ENCODE assay signal across 15 cellular contexts in genomic region chr19:39211731-39212376, GRCh38. TPM values are rescaled to one million over a fixed set of nuclear protein-coding genes. Genes with fewer than 3 reads are reported as not detected.
"Had no signal": no experiment of that assay in that cellular context is flagged by ENCODE, and none has a peak within 500 bp of the region (broad histone marks: within the 10 kb centered on the region; RNA-seq: fewer than 3 reads in every experiment).

No MANE protein-coding gene starts in this region.

- H2AFZ ChIP-seq: neural progenitor cell, parathyroid adenoma had no signal

- H3K4me1 ChIP-seq: neural progenitor cell, parathyroid adenoma, stomach had no signal

- H3K9ac ChIP-seq: neural progenitor cell, parathyroid adenoma had no signal

- H3K4me2 ChIP-seq: neural progenitor cell had no signal

- H3K27me3 ChIP-seq: neural progenitor cell had no signal

- H3K79me2 ChIP-seq: parathyroid adenoma had no signal

- H3K27ac ChIP-seq: coronary artery, neural progenitor cell, parathyroid adenoma, stomach, thoracic aorta had no signal

- H3K4me3 ChIP-seq: coronary artery, neural progenitor cell, stomach, thoracic aorta had no signal

- DNase-seq: activated gamma-delta T cell, retina had no signal

- H3K36me3 ChIP-seq: neural progenitor cell, stomach, thoracic aorta had no signal

RNA-seq across cellular contexts. Expression of gene SYCN, which starts 7.8 kb away (rescaled TPM):
- total RNA-seq: fibroblast of lung; kidney epithelial cell; liver; mesenteric fat pad; skeletal muscle tissue; stomach; T-helper 2 cell treated with Interferon-gamma antibody and Interleukin-4, amounts not matched to agents 100 ng/mL and 5 ng/mL, for 36 hours; thoracic aorta; urinary bladder had no signal
- polyA plus RNA-seq: fibroblast of lung, liver, urinary bladder had no signal

RNA-seq across cellular contexts. Expression of gene NCCRP1, which starts 15.1 kb away (rescaled TPM):
- total RNA-seq: fibroblast of lung; liver; mesenteric fat pad; skeletal muscle tissue; stomach; T-helper 2 cell treated with Interferon-gamma antibody and Interleukin-4, amounts not matched to agents 100 ng/mL and 5 ng/mL, for 36 hours had no signal
- polyA plus RNA-seq: fibroblast of lung, liver had no signal

RNA-seq across cellular contexts. Expression of gene IFNL3, which starts 33.0 kb away (rescaled TPM):
- total RNA-seq: fibroblast of lung; kidney epithelial cell; liver; mesenteric fat pad; skeletal muscle tissue; stomach; T-helper 2 cell treated with Interferon-gamma antibody and Interleukin-4, amounts not matched to agents 100 ng/mL and 5 ng/mL, for 36 hours; thoracic aorta; urinary bladder had no signal
- polyA plus RNA-seq: adipose tissue, fibroblast of lung, liver, stomach, urinary bladder had no signal

RNA-seq across cellular contexts. Expression of gene IFNL4, which starts 36.8 kb away (rescaled TPM):
- total RNA-seq: fibroblast of lung; kidney epithelial cell; liver; mesenteric fat pad; skeletal muscle tissue; stomach; T-helper 2 cell treated with Interferon-gamma antibody and Interleukin-4, amounts not matched to agents 100 ng/mL and 5 ng/mL, for 36 hours; thoracic aorta; urinary bladder had no signal
- polyA plus RNA-seq: adipose tissue, fibroblast of lung, liver, stomach, urinary bladder had no signal

RNA-seq across cellular contexts. Expression of gene IFNL2, which starts 56.3 kb away (rescaled TPM):
- total RNA-seq: fibroblast of lung; kidney epithelial cell; liver; mesenteric fat pad; skeletal muscle tissue; stomach; T-helper 2 cell treated with Interferon-gamma antibody and Interleukin-4, amounts not matched to agents 100 ng/mL and 5 ng/mL, for 36 hours; thoracic aorta; urinary bladder had no signal
- polyA plus RNA-seq: adipose tissue, fibroblast of lung, liver, stomach, urinary bladder had no signal
